Comparison of ENCODE assay signal across 8 cellular contexts in genomic region chr11:94325681-94326080, GRCh38. TPM values are rescaled to one million over a fixed set of nuclear protein-coding genes. Genes with fewer than 3 reads are reported as not detected.
DNase-seq lines count a peak whose midpoint lies in the region; ATAC-seq and TF ChIP-seq lines count a peak whose summit lies in the region.

No MANE protein-coding gene starts in this region.

- H3K4me1 ChIP-seq in Panc1 (ENCODE audit: control insufficient read depth, insufficient read depth, low read length) (peaks cover 4% of the 10 kb centered on the region; the same call in 1 of the 2 replicates), trophoblast cell (ENCODE audit: control insufficient read depth in 1 of 2, insufficient read depth in 2 of 2, low read length in 2 of 2) (no peaks in the 10 kb centered on the region)

- TF ChIP-seq CTCF in Panc1 (IDR thresholded peaks at IDR 0.05) (peak; percentile 67), cardiac fibroblast (IDR thresholded peaks at IDR 0.05; ENCODE audit: low read depth, low read length) (peak; percentile 64)

- no peak overlapping the region for H3K27ac ChIP-seq in Panc1 (ENCODE audit: low read length)
- H3K27ac ChIP-seq in trophoblast cell (ENCODE audit: low read depth, low read length), result no peak overlapping the region

- H3K79me2 ChIP-seq in trophoblast cell (ENCODE audit: control insufficient read depth, insufficient read depth, low read length, poor library complexity), result no peaks in the 10 kb centered on the region

- no peak overlapping the region for H4K8ac ChIP-seq in trophoblast cell (ENCODE audit: low read depth, low read length)

- ATAC-seq in GM18502 (IDR thresholded peaks at IDR 0.05; ENCODE audit: poor library complexity, unreplicated experiment), result peak; percentile 83
- peak; percentile 88 for ATAC-seq in HG02973 (IDR thresholded peaks at IDR 0.05; ENCODE audit: unreplicated experiment)
- ATAC-seq in Panc1, result peak; percentile 73; the same call in 1 of the 2 replicates
- no peak for ATAC-seq in HG03520 (IDR thresholded peaks at IDR 0.05; ENCODE audit: unreplicated experiment)
- no peak for ATAC-seq in HG03571 (IDR thresholded peaks at IDR 0.05; ENCODE audit: unreplicated experiment)

- peak; percentile 47 for DNase-seq in ACHN
- DNase-seq in Panc1 (ENCODE audit: low read depth, low spot score), result peak; percentile 28
- peak; percentile 13 to 59 for DNase-seq in cardiac fibroblast (ENCODE audit: low read depth in 2 of 2)
- peak; percentile 31 to 50 for DNase-seq in trophoblast cell

- WGBS in trophoblast cell (ENCODE audit: extremely low coverage, insufficient coverage, insufficient read length), result no CpG with 5 or more reads among the region's 1 CpG

- no TSS peak for BruUV-seq in Panc1 (replicated peaks; lab: Mats Ljungman, UMichigan)

- H2AFZ ChIP-seq in trophoblast cell (ENCODE audit: insufficient read depth, low read length, poor library complexity), result no peak overlapping the region

- intact Hi-C loops in Panc1 (cut with micrococcal nuclease; ENCODE audit: unreplicated experiment), result loop anchor here (5.0 kb wide), 1 partner anchor 177 kb away; no protein-coding TSS in a partner anchor

- H3K4ac ChIP-seq in trophoblast cell (ENCODE audit: low read depth, low read length), result no peak overlapping the region

- no peak overlapping the region for H2BK120ac ChIP-seq in trophoblast cell (ENCODE audit: insufficient read depth, low read length, poor library complexity)

- no peak overlapping the region for H2BK5ac ChIP-seq in trophoblast cell (ENCODE audit: low read depth, low read length, poor library complexity)

- no peak overlapping the region for H4K91ac ChIP-seq in trophoblast cell (ENCODE audit: low read depth, low read length)

- no peaks in the 10 kb centered on the region for H3K79me1 ChIP-seq in trophoblast cell (ENCODE audit: low read length)

- H3K9me3 ChIP-seq in Panc1 (ENCODE audit: control insufficient read depth, insufficient read depth, low read depth, low read length) (no peaks in the 10 kb centered on the region), trophoblast cell (ENCODE audit: insufficient read depth, low read depth, low read length) (no peaks in the 10 kb centered on the region)

- H3K9ac ChIP-seq in trophoblast cell (ENCODE audit: low read length), result no peak overlapping the region

- H3K36me3 ChIP-seq in Panc1 (ENCODE audit: control insufficient read depth, insufficient read depth, low read length) (no peaks in the 10 kb centered on the region), trophoblast cell (ENCODE audit: control insufficient read depth in 1 of 2, insufficient read depth in 2 of 2, low read length in 2 of 2) (no peaks in the 10 kb centered on the region)

- CTCF ChIA-PET in Panc1 (lab: Charles Lee), result interaction anchor here (0.6 kb wide), 1 partner anchor 193 kb away, joined by 3 read pairs; no protein-coding TSS in a partner anchor

- no peak overlapping the region for H2BK12ac ChIP-seq in trophoblast cell (ENCODE audit: low read length)

- H3K27me3 ChIP-seq in Panc1 (ENCODE audit: control insufficient read depth, insufficient read depth, low read length) (no peaks in the 10 kb centered on the region; the same call in none of the 2 replicates), trophoblast cell (ENCODE audit: insufficient read depth, low read length) (no peaks in the 10 kb centered on the region)

- H3K4me3 ChIP-seq in Panc1 (ENCODE audit: low read depth in 2 of 2, low read length in 2 of 2), result no peak overlapping the region
- no peak overlapping the region for H3K4me3 ChIP-seq in cardiac fibroblast (replicated peaks in 1 of 2; ENCODE audit: low read depth in 2 of 2, low read length in 2 of 2)
- no peak overlapping the region for H3K4me3 ChIP-seq in trophoblast cell (ENCODE audit: low read depth, low read length)

- no peak overlapping the region for H3K4me2 ChIP-seq in trophoblast cell (ENCODE audit: low read length)

- in situ Hi-C loops in ACHN (cut with HindIII; ENCODE audit: low pct_ligation_motif_present, low pct_unique_long_range_greater_than_20kb, low sequenced_read_pairs) (no loop called here), Panc1 (cut with HindIII; ENCODE audit: low pct_unique_long_range_greater_than_20kb, low sequenced_read_pairs) (no loop called here)

- no peak overlapping the region for H4K12ac ChIP-seq in trophoblast cell (ENCODE audit: low read depth, low read length)

- H3K18ac ChIP-seq in trophoblast cell (ENCODE audit: low read length), result no peak overlapping the region

- no peak overlapping the region for H2AK5ac ChIP-seq in trophoblast cell (ENCODE audit: low read length)

- H3K23ac ChIP-seq in trophoblast cell (ENCODE audit: low read length), result no peak overlapping the region

- H3K14ac ChIP-seq in trophoblast cell (ENCODE audit: low read length), result no peak overlapping the region

- POLR2A ChIA-PET in Panc1 (lab: Charles Lee), result no interaction called here

RNA-seq across cellular contexts. Expression of gene IZUMO1R, which starts 21.3 kb away (rescaled TPM):
- total RNA-seq in Panc1 (2021; ENCODE audit: unreplicated experiment), result not detected
- polyA plus RNA-seq in Panc1 (2012; ENCODE audit: insufficient read length), result not detected
- polyA plus RNA-seq in trophoblast cell (2013), result not detected in 2 replicates

Comparison
In these comparisons a context has a peak if more than half of its experiments do, and no peak if none do; other contexts are left out.
1. ATAC-seq: peak in GM18502 (single experiment), HG02973 (single experiment) and Panc1 (single experiment); none in HG03520 (single experiment) and HG03571 (single experiment).
2. Peak in every context shown above with its lines, with median percentiles within 50 percentile points of each other: DNase-seq.